In genomic region chr14:104136472-104137296, GRCh38 we compare ENCODE assay signal across 10 cellular contexts. TPM values are rescaled to one million over a fixed set of nuclear protein-coding genes. Genes with fewer than 3 reads are reported as not detected.
A peak's percentile ranks its signal among the peaks of the same experiment; 100 is the strongest.
DNase-seq lines count a peak whose midpoint lies in the region; ATAC-seq and TF ChIP-seq lines count a peak whose summit lies in the region.
"Had no signal": no experiment of that assay in that cellular context is flagged by ENCODE, and none has a peak within 500 bp of the region (broad histone marks: within the 10 kb centered on the region; RNA-seq: fewer than 3 reads in every experiment).

No MANE protein-coding gene starts in this region.

- no peak for TF ChIP-seq CTCF in Peyer's patch (IDR thresholded peaks at IDR 0.05)
- no peak for TF ChIP-seq CTCF in left ventricle myocardium inferior (IDR thresholded peaks at IDR 0.05; ENCODE audit: borderline replicate concordance)

- H3K9me3 ChIP-seq in Peyer's patch (no peaks in the 10 kb centered on the region), left ventricle myocardium inferior (replicated peaks) (no peaks in the 10 kb centered on the region)

- no peak for TF ChIP-seq POLR2A in Peyer's patch (IDR thresholded peaks at IDR 0.05)

- H3K36me3 ChIP-seq in Peyer's patch, result no peaks in the 10 kb centered on the region
- H3K36me3 ChIP-seq in left ventricle myocardium inferior, result no peaks in the 10 kb centered on the region

- H3K27ac ChIP-seq in Peyer's patch, result no peak overlapping the region
- H3K27ac ChIP-seq in left ventricle myocardium inferior (replicated peaks), result no peak overlapping the region
- H3K27ac ChIP-seq: 22Rv1 had no signal

- peaks cover 0 to 25% (median 15%) of the 10 kb centered on the region in 4 donors for H3K4me1 ChIP-seq in Peyer's patch
- peaks cover 59% of the 10 kb centered on the region for H3K4me1 ChIP-seq in left ventricle myocardium inferior

- H3K4me3 ChIP-seq in Peyer's patch (peak overlapping the region in 2 of 4 donors; percentile 6 to 32), left ventricle myocardium inferior (peak overlapping the region; percentile 77)

- DNase-seq in DMS 273 (lab: John Stamatoyannopoulos, UW; ENCODE audit: unreplicated experiment) (peak; percentile 81), DMS 273 treated with DMSO at 0.1 percent for 48 hours (lab: John Stamatoyannopoulos, UW) (no peak), Peyer's patch (peak in 2 of 3 donors; percentile 39 to 47), left ventricle myocardium inferior (peak; percentile 13), retina (peak; percentile 74), kidney tubule cell (ENCODE audit: low spot score) (no peak), NCI-H2107 (lab: John Stamatoyannopoulos, UW) (no peak)
- DNase-seq: occipital lobe had no signal

- intact Hi-C loops in left ventricle myocardium inferior (cut with micrococcal nuclease), result no loop called here

- no peak for ATAC-seq in HG03045 (IDR thresholded peaks at IDR 0.05; ENCODE audit: unreplicated experiment)

- H3K27me3 ChIP-seq in Peyer's patch (peaks cover 0 to 37% of the 10 kb centered on the region in 2 donors), left ventricle myocardium inferior (ENCODE audit: low read depth) (peaks cover 78% of the 10 kb centered on the region)

RNA-seq across cellular contexts. Expression of gene KIF26A, which starts 1.7 kb away (rescaled TPM):
- total RNA-seq in Peyer's patch (1 to 10 TPM in 3 of 4 donors, under 1 TPM in 1; 0.53 to 5.8 (median 1.6) TPM), left ventricle myocardium inferior (6.5 TPM)

RNA-seq across cellular contexts. Expression of gene ASPG, which starts 51.2 kb away (rescaled TPM):
- total RNA-seq in Peyer's patch (1 to 10 TPM in 3 of 4 donors, not detected in 1; 1.2 to 7.4 (median 2.3) TPM), left ventricle myocardium inferior (27.1 TPM)

Comparison
In these comparisons a context has a peak if more than half of its experiments do, and no peak if none do; other contexts are left out.
1. DNase-seq: peak in DMS 273 (single experiment), Peyer's patch (2 of 3), left ventricle myocardium inferior (single experiment) and retina (single experiment); none in DMS 273 treated with DMSO at 0.1 percent for 48 hours (single experiment), kidney tubule cell (single experiment) and NCI-H2107 (single experiment).